Comparison of ENCODE assay signal across 1 cellular context in the genomic region with DNA sequence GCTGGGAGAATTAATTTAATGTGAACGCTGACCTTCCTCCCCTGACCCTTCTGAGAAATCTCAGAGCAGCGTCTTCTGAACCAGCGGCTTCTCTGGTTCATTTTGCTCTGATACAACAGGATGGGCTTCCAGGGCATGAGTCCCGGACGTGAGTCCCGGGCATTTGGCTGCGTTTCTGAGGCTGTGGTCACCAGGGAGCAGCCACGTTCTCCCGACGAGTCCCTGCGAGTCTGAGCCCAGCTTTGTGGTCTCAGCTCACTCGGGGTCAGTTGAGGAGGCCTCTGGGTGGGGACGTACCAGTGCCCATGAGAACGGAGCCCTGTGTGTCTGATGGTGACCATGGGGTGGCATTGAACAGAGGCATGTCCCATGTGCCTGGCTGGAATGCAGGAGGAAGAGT.
TF ChIP-seq lines count a peak whose summit lies in the region.

No MANE protein-coding gene starts in this region.

TF ChIP-seq in K562, 482 proteins besides CTCF, POLR2A, EP300 and RAD21:
- TF ChIP-seq LARP7 (IDR thresholded peaks at IDR 0.05) = no peak
- TF ChIP-seq, protein P1, sequence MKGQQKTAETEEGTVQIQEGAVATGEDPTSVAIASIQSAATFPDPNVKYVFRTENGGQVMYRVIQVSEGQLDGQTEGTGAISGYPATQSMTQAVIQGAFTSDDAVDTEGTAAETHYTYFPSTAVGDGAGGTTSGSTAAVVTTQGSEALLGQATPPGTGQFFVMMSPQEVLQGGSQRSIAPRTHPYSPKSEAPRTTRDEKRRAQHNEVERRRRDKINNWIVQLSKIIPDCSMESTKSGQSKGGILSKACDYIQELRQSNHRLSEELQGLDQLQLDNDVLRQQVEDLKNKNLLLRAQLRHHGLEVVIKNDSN (CRISPR knock-in tag; IDR thresholded peaks at IDR 0.05) = 0 out of 2 replicates have a peak, but pooled peaks have one; percentile 3
